ENCODE assay signal across 23 cellular contexts in the genomic region with DNA sequence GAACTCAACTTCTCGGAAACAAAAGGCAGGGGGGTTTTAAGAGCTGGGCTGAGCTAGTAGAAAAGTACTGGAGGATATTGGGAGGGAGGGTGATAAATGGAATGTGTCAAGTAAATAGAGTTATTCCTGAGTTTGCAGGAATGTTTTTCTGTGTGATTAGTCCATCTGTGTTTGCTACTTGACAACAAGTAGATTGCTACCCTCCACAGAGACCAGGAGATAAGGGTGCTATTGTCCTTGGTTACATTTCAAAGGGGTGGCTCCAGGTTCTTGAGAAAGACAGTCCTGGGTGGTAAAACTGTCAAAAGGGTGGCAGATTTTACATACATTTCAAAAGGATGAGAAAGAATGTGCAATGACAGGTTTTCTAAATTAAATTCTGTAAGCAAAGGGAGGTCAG.
"Had no signal": no experiment of that assay in that cellular context is flagged by ENCODE, and none has a peak within 500 bp of the region (broad histone marks: within the 10 kb centered on the region; RNA-seq: fewer than 3 reads in every experiment).

No MANE protein-coding gene starts in this region.

- H3K9me3 Mint-ChIP-seq: activated CD8-positive, alpha-beta T cell treated with anti-CD3 and anti-CD28 coated beads for 36 hours; activated naive CD4-positive, alpha-beta T cell treated with anti-CD3 and anti-CD28 coated beads, Interleukin-2, amount 50 U/mL, for 24 hours; central memory CD8-positive, alpha-beta T cell had no signal

- ATAC-seq: activated CD4-positive, CD25-positive, alpha-beta regulatory T cell treated with anti-CD3 and anti-CD28 coated beads, Interleukin-2, amount 50 U/mL, for 24 hours; activated CD8-positive, alpha-beta T cell treated with anti-CD3 and anti-CD28 coated beads for 36 hours; SK-N-SH treated with all-trans-retinoic acid at 6 μM for 48 hours had no signal

- H3K4me3 ChIP-seq: SJSA1 had no signal

- H3K36me3 ChIP-seq: SJSA1 had no signal

- H3K9me3 ChIP-seq: SJSA1 had no signal

- H3K4me1 ChIP-seq: SJSA1 had no signal

- H3K4me1 Mint-ChIP-seq: brain had no signal

- H3K27me3 ChIP-seq: SJSA1 had no signal

- H3K27ac Mint-ChIP-seq: activated CD8-positive, alpha-beta T cell treated with anti-CD3 and anti-CD28 coated beads for 36 hours; activated naive CD4-positive, alpha-beta T cell treated with anti-CD3 and anti-CD28 coated beads, Interleukin-2, amount 50 U/mL, for 24 hours; brain had no signal

- H3K27ac ChIP-seq: SJSA1 had no signal

- H3K4me3 Mint-ChIP-seq: activated CD8-positive, alpha-beta T cell treated with anti-CD3 and anti-CD28 coated beads for 36 hours; activated naive CD4-positive, alpha-beta T cell treated with anti-CD3 and anti-CD28 coated beads, Interleukin-2, amount 50 U/mL, for 24 hours; brain; central memory CD8-positive, alpha-beta T cell had no signal

- DNase-seq: activated CD4-positive, alpha-beta T cell treated with anti-CD3 and anti-CD28 coated beads for 4 hours; activated CD8-positive, alpha-beta memory T cell treated with anti-CD3 and anti-CD28 coated beads, Interleukin-2, amount 50 U/mL, for 4 hours; activated CD8-positive, alpha-beta T cell treated with anti-CD3 and anti-CD28 coated beads for 36 hours; activated effector memory CD4-positive, alpha-beta T cell treated with Interleukin-2 at 50 U/mL for 16 hours; activated naive CD4-positive, alpha-beta T cell; amniotic stem cell; Kasumi-1; NCI-H1048; NCI-H1417; NCI-H1930; NCI-H2171 treated with DMSO at 0.1 percent for 48 hours; NCI-H345; NCI-H510A; NCI-H526 treated with DMSO at 0.1 percent for 48 hours; NK-92 treated with Interleukin-12 subunit alpha and Interleukin-12 subunit beta, amount 100 ng/mL, for 24 hours; SHP77; SW 1271 had no signal

- H3K36me3 Mint-ChIP-seq: activated naive CD4-positive, alpha-beta T cell treated with anti-CD3 and anti-CD28 coated beads, Interleukin-2, amount 50 U/mL, for 24 hours; brain had no signal
